12 cellular contexts compared by ENCODE assay signal in genomic region chrX:19670321-19670750, GRCh38.
DNase-seq lines count a peak whose midpoint lies in the region; ATAC-seq, FAIRE-seq and TF ChIP-seq lines count a peak whose summit lies in the region.
"Had no signal": no experiment of that assay in that cellular context is flagged by ENCODE, and none has a peak within 500 bp of the region (broad histone marks: within the 10 kb centered on the region; RNA-seq: fewer than 3 reads in every experiment).

No MANE protein-coding gene starts in this region.

- H2AFZ ChIP-seq in astrocyte (ENCODE audit: low read depth, low read length): no peak overlapping the region

- H3K4me2 ChIP-seq in astrocyte (ENCODE audit: low read length): peak overlapping the region; percentile 76

- 51 to 60% (median 55%) methylated on average over 5 of the region's 5 CpGs for WGBS in stomach, 5 donors

- peaks cover 30% of the 10 kb centered on the region for H3K79me2 ChIP-seq in astrocyte (ENCODE audit: insufficient read depth, low read length)

- H3K27ac ChIP-seq in astrocyte (ENCODE audit: low read depth, low read length) (peak overlapping the region; percentile 85), stomach (peak overlapping the region in 4 of 5 donors; percentile 26 to 58 (median 42))

- peak overlapping the region; percentile 93 for H3K27ac Mint-ChIP-seq in astrocyte (ENCODE audit: unreplicated experiment)

- DNase-seq in HFF-Myc (ENCODE audit: extremely low read depth, low read depth): peak; percentile 56
- DNase-seq in astrocyte (ENCODE audit: low read depth): no peak
- DNase-seq in left ventricle myocardium superior: no peak
- no peak for DNase-seq in stomach
- DNase-seq in NCI-H510A treated with DMSO at 0.1 percent for 48 hours (lab: John Stamatoyannopoulos, UW): no peak
- DNase-seq in H7: no peak
- no peak for DNase-seq in activated T-cell treated with anti-CD3 and anti-CD28 coated beads for 4 hours
- DNase-seq: activated CD8-positive, alpha-beta memory T cell treated with anti-CD3 and anti-CD28 coated beads for 24 hours; cerebellar nuclear complex; NCI-H1930; SHP77 treated with DMSO at 0.1 percent for 48 hours had no signal

- no peaks in the 10 kb centered on the region for H3K9me3 ChIP-seq in astrocyte (ENCODE audit: insufficient read depth, low read depth, low read length)
- no peaks in the 10 kb centered on the region for H3K9me3 ChIP-seq in stomach

- H3K27me3 Mint-ChIP-seq in astrocyte (ENCODE audit: low read depth, unreplicated experiment): no peaks in the 10 kb centered on the region

- peak overlapping the region; percentile 84 for H3K4me3 Mint-ChIP-seq in astrocyte (ENCODE audit: unreplicated experiment)

- H3K36me3 Mint-ChIP-seq in astrocyte (ENCODE audit: low read depth, unreplicated experiment): no peaks in the 10 kb centered on the region

- no peak for TF ChIP-seq CTCF in HFF-Myc (IDR thresholded peaks at IDR 0.05; ENCODE audit: low read depth, low read length, missing control alignments)
- no peak for TF ChIP-seq CTCF in astrocyte (IDR thresholded peaks at IDR 0.05; ENCODE audit: insufficient read depth, low read depth, low read length)
- TF ChIP-seq CTCF in stomach (IDR thresholded peaks at IDR 0.05): no peak

- TF ChIP-seq POLR2A in stomach (IDR thresholded peaks at IDR 0.05): no peak

- ATAC-seq in left ventricle myocardium superior: peak; percentile 56

- H3K4me3 ChIP-seq in HFF-Myc (replicated peaks; ENCODE audit: low read depth, low read length): peak overlapping the region; percentile 46
- H3K4me3 ChIP-seq in astrocyte (ENCODE audit: insufficient read depth, low read depth, low read length): peak overlapping the region; percentile 65
- H3K4me3 ChIP-seq in stomach: no peak overlapping the region
- no peak overlapping the region for H3K4me3 ChIP-seq in H7 (ENCODE audit: insufficient read depth, low read depth, low read length)

- no peaks in the 10 kb centered on the region for H3K9me3 Mint-ChIP-seq in astrocyte (ENCODE audit: unreplicated experiment)

- no peaks in the 10 kb centered on the region for H3K36me3 ChIP-seq in astrocyte (ENCODE audit: insufficient read depth, low read length)
- H3K36me3 ChIP-seq in stomach: no peaks in the 10 kb centered on the region
- H3K36me3 ChIP-seq in H7 (replicated peaks; ENCODE audit: control insufficient read depth, insufficient read depth, low read length): no peaks in the 10 kb centered on the region

- no peaks in the 10 kb centered on the region for H3K27me3 ChIP-seq in astrocyte (ENCODE audit: insufficient read depth, low read length)
- no peaks in the 10 kb centered on the region for H3K27me3 ChIP-seq in stomach
- no peaks in the 10 kb centered on the region for H3K27me3 ChIP-seq in H7 (ENCODE audit: control insufficient read depth, insufficient read depth, low read length)

- intact Hi-C loops in left ventricle myocardium superior (cut with micrococcal nuclease) (no loop called here), stomach (cut with DNase I; ENCODE audit: low total_unique reads) (no loop called here)

- no peaks in the 10 kb centered on the region for H4K20me1 ChIP-seq in astrocyte (ENCODE audit: insufficient read depth, low read length)

- FAIRE-seq in astrocyte (lab: Jason Lieb, UNC): peak; percentile 79
- FAIRE-seq: islet of Langerhans had no signal

- peak overlapping the region; percentile 78 for H3K9ac ChIP-seq in astrocyte (ENCODE audit: low read length)

- TF ChIP-seq EP300 in stomach (IDR thresholded peaks at IDR 0.05): no peak

- peaks cover 28% of the 10 kb centered on the region for H3K4me1 Mint-ChIP-seq in astrocyte (ENCODE audit: low read depth, unreplicated experiment)

- peaks cover 5% of the 10 kb centered on the region for H3K4me1 ChIP-seq in astrocyte (ENCODE audit: insufficient read depth, low read length)
- H3K4me1 ChIP-seq in stomach: peaks cover 0 to 11% (median 4%) of the 10 kb centered on the region in 4 donors

Comparison
In these comparisons a context has a peak if more than half of its experiments do, and no peak if none do; other contexts are left out.
1. H3K4me3 ChIP-seq: peak in HFF-Myc (single experiment) and astrocyte (single experiment); none in stomach (0 of 4) and H7 (single experiment).